In genomic region chr1:223776075-223776814, GRCh38 we compare ENCODE assay signal across 8 cellular contexts.
A peak's percentile ranks its signal among the peaks of the same experiment; 100 is the strongest.
DNase-seq lines count a peak whose midpoint lies in the region; ATAC-seq and TF ChIP-seq lines count a peak whose summit lies in the region.

No MANE protein-coding gene starts in this region.

- DNase-seq in colonic mucosa (peak; percentile 23), neural crest cell (ENCODE audit: low read depth, low spot score) (no peak)

- H3K27me3 ChIP-seq in colonic mucosa: no peaks in the 10 kb centered on the region

- H3K4me3 ChIP-seq in colonic mucosa: no peak overlapping the region

- H3K4me1 Mint-ChIP-seq in T-helper 1 cell treated with Interleukin-12 subunit alpha and Interleukin-12 subunit beta and Interleukin-4 antibody, amounts not matched to agents 30 μg/mL and 1 μg/mL, for 36 hours (ENCODE audit: low read depth): peaks cover 18% of the 10 kb centered on the region
- peaks cover 25% of the 10 kb centered on the region for H3K4me1 Mint-ChIP-seq in neural crest cell

- H3K27me3 Mint-ChIP-seq in T-helper 1 cell treated with Interleukin-12 subunit alpha and Interleukin-12 subunit beta and Interleukin-4 antibody, amounts not matched to agents 30 μg/mL and 1 μg/mL, for 36 hours (ENCODE audit: low read depth): no peaks in the 10 kb centered on the region
- H3K27me3 Mint-ChIP-seq in neural crest cell (ENCODE audit: low read depth): no peaks in the 10 kb centered on the region

- H3K27ac ChIP-seq in colonic mucosa: no peak overlapping the region

- no peaks in the 10 kb centered on the region for H3K9me3 ChIP-seq in colonic mucosa

- no peak overlapping the region for H3K9ac ChIP-seq in colonic mucosa (ENCODE audit: low read depth in 2 of 2, low read length in 2 of 2)

- no peaks in the 10 kb centered on the region for H3K9me3 Mint-ChIP-seq in T-helper 1 cell treated with Interleukin-12 subunit alpha and Interleukin-12 subunit beta and Interleukin-4 antibody, amounts not matched to agents 30 μg/mL and 1 μg/mL, for 36 hours
- no peaks in the 10 kb centered on the region for H3K9me3 Mint-ChIP-seq in neural crest cell

- H3K36me3 ChIP-seq in colonic mucosa: peaks cover 18% of the 10 kb centered on the region

- intact Hi-C loops in colonic mucosa (cut with DNase I): no loop called here

- peak overlapping the region; percentile 58 for H3K27ac Mint-ChIP-seq in T-helper 1 cell treated with Interleukin-12 subunit alpha and Interleukin-12 subunit beta and Interleukin-4 antibody, amounts not matched to agents 30 μg/mL and 1 μg/mL, for 36 hours
- peak overlapping the region; percentile 31 for H3K27ac Mint-ChIP-seq in neural crest cell (ENCODE audit: unreplicated experiment)

- TF ChIP-seq CTCF in colonic mucosa (IDR thresholded peaks at IDR 0.05) (no peak), neural crest cell (conservative IDR thresholded peaks at IDR 0.05) (no peak)

- ATAC-seq in GM21619 (IDR thresholded peaks at IDR 0.05; ENCODE audit: unreplicated experiment) (peak; percentile 66), HG02798 (IDR thresholded peaks at IDR 0.05; ENCODE audit: poor library complexity, unreplicated experiment) (no peak), HG03565 (IDR thresholded peaks at IDR 0.05; ENCODE audit: unreplicated experiment) (no peak), GM19328 (IDR thresholded peaks at IDR 0.05; ENCODE audit: unreplicated experiment) (no peak), GM21723 (IDR thresholded peaks at IDR 0.05; ENCODE audit: unreplicated experiment) (no peak)

- H3K36me3 Mint-ChIP-seq in T-helper 1 cell treated with Interleukin-12 subunit alpha and Interleukin-12 subunit beta and Interleukin-4 antibody, amounts not matched to agents 30 μg/mL and 1 μg/mL, for 36 hours (ENCODE audit: low read depth): peaks cover 47% of the 10 kb centered on the region
- peaks cover 35% of the 10 kb centered on the region for H3K36me3 Mint-ChIP-seq in neural crest cell (ENCODE audit: low read depth)

- no peaks in the 10 kb centered on the region for H3K4me1 ChIP-seq in colonic mucosa

- H3K4me3 Mint-ChIP-seq in T-helper 1 cell treated with Interleukin-12 subunit alpha and Interleukin-12 subunit beta and Interleukin-4 antibody, amounts not matched to agents 30 μg/mL and 1 μg/mL, for 36 hours: no peak overlapping the region
- H3K4me3 Mint-ChIP-seq in neural crest cell: no peak overlapping the region
